ENCODE assay signal across 25 cellular contexts in genomic region chr10:130430852-130431704, GRCh38.
"Had no signal": no experiment of that assay in that cellular context is flagged by ENCODE, and none has a peak within 500 bp of the region (broad histone marks: within the 10 kb centered on the region; RNA-seq: fewer than 3 reads in every experiment).

No MANE protein-coding gene starts in this region.

- H3K36me3 ChIP-seq: gastroesophageal sphincter, left ventricle myocardium inferior, lower lobe of right lung, thoracic aorta, upper lobe of left lung, uterus had no signal

- H3K4me1 ChIP-seq: gastroesophageal sphincter, left ventricle myocardium inferior, lower lobe of right lung, psoas muscle, upper lobe of left lung, uterus had no signal

- H3K27ac Mint-ChIP-seq: immature natural killer cell; nephron; stimulated activated naive B cell treated with anti-CD40 and anti-IgM and Interleukin-4, amounts not matched to agents 10 μg/mL and 1 μg/mL and 100 μg/mL, for 72 hours; stimulated activated naive CD8-positive, alpha-beta T cell treated with anti-CD3 and anti-CD28 coated beads, Interleukin-15, amount 100 ng/mL, for 72 hours had no signal

- ATAC-seq: gastroesophageal sphincter; left cardiac atrium; lower lobe of right lung; psoas muscle; sciatic nerve; stimulated activated naive B cell treated with anti-CD40 and anti-IgM and Interleukin-4, amounts not matched to agents 10 μg/mL and 1 μg/mL and 100 μg/mL, for 72 hours; stimulated activated naive CD8-positive, alpha-beta T cell treated with anti-CD3 and anti-CD28 coated beads, Interleukin-15, amount 100 ng/mL, for 72 hours had no signal

- H3K27ac ChIP-seq: gastroesophageal sphincter, left ventricle myocardium inferior, lower lobe of right lung, psoas muscle, skin epidermis, thoracic aorta, upper lobe of left lung, uterus had no signal

- H3K27me3 ChIP-seq: gastroesophageal sphincter, upper lobe of left lung, uterus had no signal

- FAIRE-seq: colon, kidney had no signal

- H3K36me3 Mint-ChIP-seq: immature natural killer cell; stimulated activated naive B cell treated with anti-CD40 and anti-IgM and Interleukin-4, amounts not matched to agents 10 μg/mL and 1 μg/mL and 100 μg/mL, for 72 hours had no signal

- H3K4me3 Mint-ChIP-seq: immature natural killer cell; nephron; stimulated activated naive B cell treated with anti-CD40 and anti-IgM and Interleukin-4, amounts not matched to agents 10 μg/mL and 1 μg/mL and 100 μg/mL, for 72 hours; stimulated activated naive CD8-positive, alpha-beta T cell treated with anti-CD3 and anti-CD28 coated beads, Interleukin-15, amount 100 ng/mL, for 72 hours had no signal

- H3K9me3 ChIP-seq: left ventricle myocardium inferior, lower lobe of right lung, psoas muscle, thoracic aorta, upper lobe of left lung, uterus had no signal

- H3K27me3 Mint-ChIP-seq: naive B cell; stimulated activated naive B cell treated with anti-CD40 and anti-IgM and Interleukin-4, amounts not matched to agents 10 μg/mL and 1 μg/mL and 100 μg/mL, for 72 hours; stimulated activated naive CD8-positive, alpha-beta T cell treated with anti-CD3 and anti-CD28 coated beads, Interleukin-15, amount 100 ng/mL, for 72 hours had no signal

- H3K4me1 Mint-ChIP-seq: immature natural killer cell; naive B cell; nephron; stimulated activated naive B cell treated with anti-CD40 and anti-IgM and Interleukin-4, amounts not matched to agents 10 μg/mL and 1 μg/mL and 100 μg/mL, for 72 hours; stimulated activated naive CD8-positive, alpha-beta T cell treated with anti-CD3 and anti-CD28 coated beads, Interleukin-15, amount 100 ng/mL, for 72 hours had no signal

- DNase-seq: cerebellar nuclear complex; dermis blood vessel endothelial cell; foreskin fibroblast; glutamatergic neuron; immature natural killer cell; kidney; left cardiac atrium; left ventricle myocardium inferior; lower lobe of right lung; mesenchymal stem cell; naive B cell; psoas muscle; retina; stimulated activated CD4-positive, alpha-beta T cell treated with anti-CD3 and anti-CD28 coated beads, Interleukin-2, amount 100 ng/mL, for 24 hours; stimulated activated CD4-positive, alpha-beta T cell treated with anti-CD3 and anti-CD28 coated beads, Interleukin-4, amount 100 ng/mL, for 4 hours; stimulated activated naive B cell treated with anti-CD40 and anti-IgM and Interleukin-4, amounts not matched to agents 10 μg/mL and 1 μg/mL and 100 μg/mL, for 72 hours; stimulated activated naive CD8-positive, alpha-beta T cell treated with anti-CD3 and anti-CD28 coated beads, Interleukin-15, amount 100 ng/mL, for 72 hours; upper lobe of left lung; uterus had no signal

- H3K4me3 ChIP-seq: gastroesophageal sphincter, left ventricle myocardium inferior, lower lobe of right lung, psoas muscle, skin epidermis, thoracic aorta, upper lobe of left lung, uterus had no signal
